ENCODE assay signal across 10 cellular contexts in genomic region chr12:48454675-48455074, GRCh38. TPM values are rescaled to one million over a fixed set of nuclear protein-coding genes. Genes with fewer than 3 reads are reported as not detected.
DNase-seq lines count a peak whose midpoint lies in the region; ATAC-seq and TF ChIP-seq lines count a peak whose summit lies in the region.
"Had no signal": no experiment of that assay in that cellular context is flagged by ENCODE, and none has a peak within 500 bp of the region (broad histone marks: within the 10 kb centered on the region; RNA-seq: fewer than 3 reads in every experiment).

No MANE protein-coding gene starts in this region.

- H3K36me3 ChIP-seq in cardiac muscle cell (no peaks in the 10 kb centered on the region), OCI-LY7 (ENCODE audit: insufficient read depth, low read length) (no peaks in the 10 kb centered on the region), fibroblast of lung (ENCODE audit: control insufficient read depth, insufficient read depth, low read length) (no peaks in the 10 kb centered on the region)

- H3K4me3 ChIP-seq in cardiac muscle cell = no peak overlapping the region
- no peak overlapping the region for H3K4me3 ChIP-seq in OCI-LY7 (ENCODE audit: low read depth, low read length, poor library complexity, severe bottlenecking)
- H3K4me3 ChIP-seq in fibroblast of lung (replicated peaks in 1 of 4; ENCODE audit: control extremely low read depth in 1 of 4, insufficient read depth in 1 of 4, low read depth in 3 of 4, low read length in 4 of 4) = no peak overlapping the region

- peak; percentile 58 for TF ChIP-seq CTCF in cardiac muscle cell (IDR thresholded peaks at IDR 0.05; ENCODE audit: low read depth, low read length)
- TF ChIP-seq CTCF in OCI-LY7 (conservative IDR thresholded peaks at IDR 0.05; ENCODE audit: low read length) = peak; percentile 57
- TF ChIP-seq CTCF in fibroblast of lung (conservative IDR thresholded peaks at IDR 0.05 in 1 of 2, IDR thresholded peaks at IDR 0.05 in 1 of 2; ENCODE audit: low read depth in 1 of 2, low read length in 2 of 2) = peak; percentile 4 to 9
- TF ChIP-seq CTCF in type B pancreatic cell (conservative IDR thresholded peaks at IDR 0.05) = peak; percentile 63

- no peak overlapping the region for H3K27ac Mint-ChIP-seq in type B pancreatic cell

- peaks cover 6% of the 10 kb centered on the region for H3K9me3 Mint-ChIP-seq in type B pancreatic cell

- no peak overlapping the region for H3K4me3 Mint-ChIP-seq in type B pancreatic cell

- no peak overlapping the region for H3K9ac ChIP-seq in fibroblast of lung (ENCODE audit: insufficient read depth, low read length)

- H2AFZ ChIP-seq in OCI-LY7 (ENCODE audit: low read length) (no peak overlapping the region), fibroblast of lung (ENCODE audit: low read length) (no peak overlapping the region)

- H3K27ac ChIP-seq in cardiac muscle cell (no peak overlapping the region), OCI-LY7 (ENCODE audit: low read depth, low read length, poor library complexity, severe bottlenecking) (no peak overlapping the region), fibroblast of lung (ENCODE audit: insufficient read depth, low read length) (no peak overlapping the region)

- POLR2A ChIA-PET in OCI-LY7 (lab: Charles Lee) = no interaction called here

- no peaks in the 10 kb centered on the region for H3K9me2 ChIP-seq in OCI-LY7 (ENCODE audit: insufficient read depth, low read length)

- H3K4me2 ChIP-seq in OCI-LY7 (ENCODE audit: low read length) (no peak overlapping the region), fibroblast of lung (ENCODE audit: extremely low read depth, insufficient read depth, low read length) (no peak overlapping the region)

- ATAC-seq in GM18505 (IDR thresholded peaks at IDR 0.05; ENCODE audit: unreplicated experiment) = no peak

- H4K20me1 ChIP-seq in OCI-LY7 (ENCODE audit: insufficient read depth, low read length) (no peaks in the 10 kb centered on the region), fibroblast of lung (ENCODE audit: control insufficient read depth, extremely low read depth, insufficient read depth, low read length) (no peaks in the 10 kb centered on the region)

- no peaks in the 10 kb centered on the region for H3K27me3 ChIP-seq in cardiac muscle cell
- peaks cover under 1% of the 10 kb centered on the region for H3K27me3 ChIP-seq in fibroblast of lung (ENCODE audit: control insufficient read depth, insufficient read depth, low read length)

- H3K27me3 Mint-ChIP-seq in type B pancreatic cell = peaks cover 20% of the 10 kb centered on the region

- no peaks in the 10 kb centered on the region for H3K4me1 Mint-ChIP-seq in type B pancreatic cell (ENCODE audit: unreplicated experiment)

- H3K36me3 Mint-ChIP-seq in type B pancreatic cell = no peaks in the 10 kb centered on the region

- CTCF ChIA-PET in OCI-LY7 (lab: Charles Lee; ENCODE audit: unreplicated experiment) = no interaction called here

- H3K9me3 ChIP-seq in cardiac muscle cell (ENCODE audit: low read depth) (no peaks in the 10 kb centered on the region), OCI-LY7 (ENCODE audit: low read length) (no peaks in the 10 kb centered on the region), fibroblast of lung (ENCODE audit: control insufficient read depth, insufficient read depth, low read depth, low read length) (no peaks in the 10 kb centered on the region)

- H3K4me1 ChIP-seq in cardiac muscle cell (ENCODE audit: low read depth) = no peaks in the 10 kb centered on the region
- H3K4me1 ChIP-seq in OCI-LY7 (ENCODE audit: insufficient read depth, low read length, poor library complexity, severe bottlenecking) = no peaks in the 10 kb centered on the region
- no peaks in the 10 kb centered on the region for H3K4me1 ChIP-seq in fibroblast of lung (ENCODE audit: control insufficient read depth, extremely low read depth, insufficient read depth, low read length)

- TF ChIP-seq POLR2A in GM18505 (IDR thresholded peaks at IDR 0.05; ENCODE audit: borderline replicate concordance, extremely low read depth, insufficient read depth, insufficient read length) = no peak

- intact Hi-C loops in cardiac septum (cut with DNase I) (no loop called here), OCI-LY7 (cut with micrococcal nuclease; ENCODE audit: unreplicated experiment) (no loop called here)

- BruUV-seq in OCI-LY7 (replicated peaks; lab: Mats Ljungman, UMichigan) = no TSS peak

- H3K79me2 ChIP-seq in OCI-LY7 (ENCODE audit: insufficient read depth, low read depth, low read length) = no peaks in the 10 kb centered on the region
- no peaks in the 10 kb centered on the region for H3K79me2 ChIP-seq in fibroblast of lung (ENCODE audit: control insufficient read depth, insufficient read depth, low read length)

- DNase-seq in cardiac muscle cell (ENCODE audit: low read depth in 1 of 2, low spot score in 1 of 2) (peak in 1 of 2 donors; percentile 71), cardiac septum (ENCODE audit: low spot score) (no peak), OCI-LY7 (ENCODE audit: low spot score) (peak; percentile 11), fibroblast of lung (ENCODE audit: low read depth in 2 of 2) (peak in 1 of 2 donors; percentile 19), type B pancreatic cell (ENCODE audit: extremely low spot score, unreplicated experiment) (no peak), NCI-H2196 (lab: John Stamatoyannopoulos, UW; ENCODE audit: unreplicated experiment) (no peak), NCI-H2029 (lab: John Stamatoyannopoulos, UW) (no peak)
- DNase-seq: DMS79, NCI-H2081 treated with DMSO at 0.1 percent for 48 hours had no signal

RNA-seq across cellular contexts. Expression of gene ANP32D, which starts 17.7 kb away (rescaled TPM):
- not detected in 2 replicates for total RNA-seq in cardiac muscle cell
- polyA plus RNA-seq in cardiac muscle cell = not detected in 2 replicates
- not detected for total RNA-seq in cardiac septum
- total RNA-seq in OCI-LY7 (2014; rRNA removed; shearing (Covaris generic)) = not detected in 2 replicates
- total RNA-seq in OCI-LY7 (2022) = not detected in 2 replicates
- not detected in 2 replicates for total RNA-seq in fibroblast of lung
- not detected in 2 replicates for polyA plus RNA-seq in fibroblast of lung
- not detected in 2 replicates for polyA plus RNA-seq in fibroblast of lung (2012)
- polyA minus RNA-seq in fibroblast of lung (ENCODE audit: low replicate concordance) = not detected in 2 replicates
- total RNA-seq in type B pancreatic cell (ENCODE audit: low replicate concordance) = not detected in 2 replicates

RNA-seq across cellular contexts. Expression of gene C12orf54, which starts 27.6 kb away (rescaled TPM):
- not detected in 2 replicates for total RNA-seq in cardiac muscle cell
- polyA plus RNA-seq in cardiac muscle cell = not detected in 2 replicates
- not detected for total RNA-seq in cardiac septum
- total RNA-seq in OCI-LY7 (2014; rRNA removed; shearing (Covaris generic)) = not detected in 2 replicates
- not detected in 2 replicates for total RNA-seq in OCI-LY7 (2022)
- not detected in 2 replicates for total RNA-seq in fibroblast of lung
- not detected in 2 replicates for polyA plus RNA-seq in fibroblast of lung
- not detected in 2 replicates for polyA plus RNA-seq in fibroblast of lung (2012)
- not detected in 2 replicates for polyA minus RNA-seq in fibroblast of lung (ENCODE audit: low replicate concordance)
- total RNA-seq in type B pancreatic cell (ENCODE audit: low replicate concordance) = not detected in 2 replicates

Comparison
In these comparisons a context has a peak if more than half of its experiments do, and no peak if none do; other contexts are left out.
1. CTCF ChIP-seq: peak in every context shown above with its lines; median percentile 63 in type B pancreatic cell; 58 in cardiac muscle cell; 57 in OCI-LY7; 6 in fibroblast of lung.